8 cellular contexts compared by ENCODE assay signal in genomic region chr15:77002954-77003912, GRCh38. TPM values are rescaled to one million over a fixed set of nuclear protein-coding genes. Genes with fewer than 3 reads are reported as not detected.
DNase-seq lines count a peak whose midpoint lies in the region; ATAC-seq and TF ChIP-seq lines count a peak whose summit lies in the region.

No MANE protein-coding gene starts in this region.

- no peaks in the 10 kb centered on the region for H3K27me3 ChIP-seq in CD4-positive, alpha-beta T cell (ENCODE audit: control insufficient read depth, insufficient read depth, low read length)
- H3K27me3 ChIP-seq in OCI-LY1 (ENCODE audit: insufficient read depth, low read length) (no peaks in the 10 kb centered on the region; the same call in 1 of the 2 replicates), SK-N-SH (ENCODE audit: insufficient read depth) (no peaks in the 10 kb centered on the region)

- H3K36me3 ChIP-seq in OCI-LY1 (ENCODE audit: insufficient read depth, low read length) (no peaks in the 10 kb centered on the region), SK-N-SH (replicated peaks in 1 of 2; ENCODE audit: control insufficient read depth in 1 of 2, insufficient read depth in 2 of 2, low read length in 1 of 2) (no peaks in the 10 kb centered on the region)

- no peak overlapping the region for H2AFZ ChIP-seq in OCI-LY1 (ENCODE audit: low read length)
- no peak overlapping the region for H2AFZ ChIP-seq in SK-N-SH (ENCODE audit: low read depth)

- H3K4me1 ChIP-seq in OCI-LY1 (ENCODE audit: insufficient read depth, low read length, severe bottlenecking) (peaks cover 15% of the 10 kb centered on the region), SK-N-SH (ENCODE audit: control insufficient read depth in 1 of 2, insufficient read depth in 2 of 2, low read depth in 1 of 2, low read length in 1 of 2) (peaks cover 0 to 8% of the 10 kb centered on the region in 2 experiments; a peak in 1 of 4 replicates)

- H3K4me3 Mint-ChIP-seq in CD4-positive, alpha-beta T cell, result peak overlapping the region; percentile 78
- peak overlapping the region; percentile 63 for H3K4me3 Mint-ChIP-seq in activated naive CD4-positive, alpha-beta T cell treated with anti-CD3 and anti-CD28 coated beads, Interleukin-2, amount 50 U/mL, for 24 hours

- H3F3A ChIP-seq in OCI-LY1 (ENCODE audit: insufficient read depth, low read length) (no peaks in the 10 kb centered on the region), SK-N-SH (replicated peaks; ENCODE audit: insufficient read depth) (no peaks in the 10 kb centered on the region)

- no peaks in the 10 kb centered on the region for H3K27me3 Mint-ChIP-seq in CD4-positive, alpha-beta T cell
- no peaks in the 10 kb centered on the region for H3K27me3 Mint-ChIP-seq in activated naive CD4-positive, alpha-beta T cell treated with anti-CD3 and anti-CD28 coated beads, Interleukin-2, amount 50 U/mL, for 24 hours

- no peak for TF ChIP-seq RAD21 in SK-N-SH (IDR thresholded peaks at IDR 0.05; ENCODE audit: low read length)

- H3K4me2 ChIP-seq in OCI-LY1 (ENCODE audit: low read length), result peak overlapping the region; percentile 35; the same call in 1 of the 2 replicates
- H3K4me2 ChIP-seq in SK-N-SH, result no peak overlapping the region

- no peak overlapping the region for H3K9ac ChIP-seq in OCI-LY1 (ENCODE audit: low read length)
- H3K9ac ChIP-seq in SK-N-SH, result no peak overlapping the region

- no peak for TF ChIP-seq EP300 in SK-N-SH (IDR thresholded peaks at IDR 0.05; ENCODE audit: borderline replicate concordance in 1 of 2, low read depth in 1 of 2, low read length in 1 of 2)

- no peaks in the 10 kb centered on the region for H3K9me3 Mint-ChIP-seq in CD4-positive, alpha-beta T cell
- H3K9me3 Mint-ChIP-seq in activated naive CD4-positive, alpha-beta T cell treated with anti-CD3 and anti-CD28 coated beads, Interleukin-2, amount 50 U/mL, for 24 hours, result no peaks in the 10 kb centered on the region

- H3K4me3 ChIP-seq in OCI-LY1 (ENCODE audit: low read depth, low read length, poor library complexity, severe bottlenecking) (no peak overlapping the region), SK-N-SH (ENCODE audit: low read depth in 2 of 2, low read length in 1 of 2) (no peak overlapping the region)

- H4K20me1 ChIP-seq in OCI-LY1 (ENCODE audit: insufficient read depth, low read length) (no peaks in the 10 kb centered on the region), SK-N-SH (ENCODE audit: insufficient read depth) (no peaks in the 10 kb centered on the region)

- peak in 9 of 10 experiments; percentile 39 to 65 (median 58) for DNase-seq in CD4-positive, alpha-beta T cell
- DNase-seq in putamen (ENCODE audit: low spot score), result peak; percentile 29
- no peak for DNase-seq in NCI-H1417 treated with DMSO at 0.1 percent for 48 hours (lab: John Stamatoyannopoulos, UW)
- no peak for DNase-seq in iPS-NIHi11 (ENCODE audit: low spot score)
- DNase-seq in SK-N-SH, result no peak

- 80% methylated on average over 15 of the region's 16 CpGs for WGBS in SK-N-SH (ENCODE audit: low lambda C conversion rate)

- peak overlapping the region; percentile 91 for H3K27ac Mint-ChIP-seq in CD4-positive, alpha-beta T cell
- H3K27ac Mint-ChIP-seq in activated naive CD4-positive, alpha-beta T cell treated with anti-CD3 and anti-CD28 coated beads, Interleukin-2, amount 50 U/mL, for 24 hours, result peak overlapping the region; percentile 92

- peak overlapping the region; percentile 66 for H3K27ac ChIP-seq in CD4-positive, alpha-beta T cell (ENCODE audit: low read depth, low read length)
- H3K27ac ChIP-seq in OCI-LY1 (ENCODE audit: low read depth, low read length, poor library complexity, severe bottlenecking) (no peak overlapping the region), SK-N-SH (ENCODE audit: low read depth in 2 of 2, low read length in 1 of 2) (no peak overlapping the region)

- H3K9me2 ChIP-seq in OCI-LY1 (ENCODE audit: low read depth, low read length), result no peaks in the 10 kb centered on the region
- H3K9me2 ChIP-seq in SK-N-SH, result no peaks in the 10 kb centered on the region

- POLR2A ChIA-PET in CD4-positive, alpha-beta T cell (lab: Charles Lee), result interaction anchor here (0.6 to 1.9 kb wide), 5 partner anchors 8 to 28 kb away, joined by 3 to 12 read pairs (median 5); partner anchors contain the start of gene PSTPIP1
- POLR2A ChIA-PET in SK-N-SH (lab: Yijun Ruan, JAX), result no interaction called here

- H3K4me1 Mint-ChIP-seq in CD4-positive, alpha-beta T cell (ENCODE audit: low read depth), result peaks cover 83% of the 10 kb centered on the region
- peaks cover 87% of the 10 kb centered on the region for H3K4me1 Mint-ChIP-seq in activated naive CD4-positive, alpha-beta T cell treated with anti-CD3 and anti-CD28 coated beads, Interleukin-2, amount 50 U/mL, for 24 hours

- no peaks in the 10 kb centered on the region for H3K79me2 ChIP-seq in OCI-LY1 (ENCODE audit: insufficient read depth, low read length)
- no peaks in the 10 kb centered on the region for H3K79me2 ChIP-seq in SK-N-SH (ENCODE audit: insufficient read depth)

- peak; percentile 85 for ATAC-seq in CD4-positive, alpha-beta T cell (ENCODE audit: poor library complexity)
- peak; percentile 86 for ATAC-seq in GM21825 (IDR thresholded peaks at IDR 0.05; ENCODE audit: unreplicated experiment)

- H3K36me3 Mint-ChIP-seq in CD4-positive, alpha-beta T cell (ENCODE audit: low read depth), result peaks cover 64% of the 10 kb centered on the region
- peaks cover 8% of the 10 kb centered on the region for H3K36me3 Mint-ChIP-seq in activated naive CD4-positive, alpha-beta T cell treated with anti-CD3 and anti-CD28 coated beads, Interleukin-2, amount 50 U/mL, for 24 hours

- CTCF ChIA-PET in CD4-positive, alpha-beta T cell (lab: Charles Lee), result interaction anchor here (1.8 kb wide), 1 partner anchor 30 kb away, joined by 6 read pairs; no protein-coding TSS in a partner anchor
- CTCF ChIA-PET in SK-N-SH (lab: Yijun Ruan, JAX), result interaction anchor here (0.6 to 1.1 kb wide), 2 partner anchors 27 to 724 kb away, joined by 3 read pairs; no protein-coding TSS in a partner anchor

- intact Hi-C loops in CD4-positive, alpha-beta T cell (cut with DNase I, micrococcal nuclease), result no loop called here

- H3K9me3 ChIP-seq in CD4-positive, alpha-beta T cell (ENCODE audit: control insufficient read depth, low read length), result no peaks in the 10 kb centered on the region
- H3K9me3 ChIP-seq in OCI-LY1 (ENCODE audit: low read length), result no peaks in the 10 kb centered on the region
- H3K9me3 ChIP-seq in SK-N-SH, result no peaks in the 10 kb centered on the region

- no peak for TF ChIP-seq CTCF in CD4-positive, alpha-beta T cell (IDR thresholded peaks at IDR 0.05)
- TF ChIP-seq CTCF in OCI-LY1 (IDR thresholded peaks at IDR 0.05; ENCODE audit: low read length), result no peak
- no peak for TF ChIP-seq CTCF in SK-N-SH (IDR thresholded peaks at IDR 0.05)

TF ChIP-seq in SK-N-SH, 30 proteins besides CTCF, POLR2A, EP300 and RAD21:
- TF ChIP-seq GATA2 (CRISPR knock-in tag; IDR thresholded peaks at IDR 0.05) (no peak), SMC3 (IDR thresholded peaks at IDR 0.05; ENCODE audit: low read depth, low read length) (no peak), GABPA (IDR thresholded peaks at IDR 0.05; ENCODE audit: low read depth) (no peak), USF2 (IDR thresholded peaks at IDR 0.05; ENCODE audit: borderline replicate concordance, low read depth, low read length) (no peak), MEF2A (IDR thresholded peaks at IDR 0.05; ENCODE audit: borderline replicate concordance, low read depth) (no peak), JUND (IDR thresholded peaks at IDR 0.05) (no peak), CHD2 (IDR thresholded peaks at IDR 0.05; ENCODE audit: low read length, partially characterized antibody) (no peak)

RNA-seq across cellular contexts. Expression of gene PSTPIP1, which starts 8.3 kb away (rescaled TPM):
- total RNA-seq in CD4-positive, alpha-beta T cell, result 10 to 100 TPM; 79.4 to 82.7 TPM
- 0.69 and 1.1 TPM in 2 replicates for polyA plus RNA-seq in SK-N-SH (2012; rRNA removed)
- polyA plus RNA-seq in SK-N-SH (2012; cell fraction: cytosol; rRNA removed), result 0.40 and 0.66 TPM in 2 replicates
- polyA plus RNA-seq in SK-N-SH (2012; cell fraction: nucleus; rRNA removed), result 2.7 and 3.4 TPM in 2 replicates

Comparison
In these comparisons a context has a peak if more than half of its experiments do, and no peak if none do; other contexts are left out.
1. DNase-seq: peak in CD4-positive, alpha-beta T cell (9 of 10) and putamen (single experiment); none in NCI-H1417 treated with DMSO at 0.1 percent for 48 hours (single experiment), iPS-NIHi11 (single experiment) and SK-N-SH (single experiment).